In genomic region chr12:12645968-12646367, GRCh38 we compare ENCODE assay signal across 10 cellular contexts. TPM values are rescaled to one million over a fixed set of nuclear protein-coding genes. Genes with fewer than 3 reads are reported as not detected.
DNase-seq lines count a peak whose midpoint lies in the region; ATAC-seq, FAIRE-seq and TF ChIP-seq lines count a peak whose summit lies in the region.
"Not testable (repeated sequence)": the region's sequence is repeated elsewhere in the genome, so short reads cannot be mapped to it uniquely, and the experiment has no call there.
"Had no signal": no experiment of that assay in that cellular context is flagged by ENCODE, and none has a peak within 500 bp of the region (broad histone marks: within the 10 kb centered on the region; RNA-seq: fewer than 3 reads in every experiment).

No MANE protein-coding gene starts in this region.

- TF ChIP-seq POLR2A in GM12891 (IDR thresholded peaks at IDR 0.05; ENCODE audit: low read depth, low read length) = not testable (repeated sequence)

- peak; percentile 74 for ATAC-seq in GM19438 (IDR thresholded peaks at IDR 0.05; ENCODE audit: low read depth, unreplicated experiment)
- peak; percentile 66 for ATAC-seq in HG02623 (IDR thresholded peaks at IDR 0.05; ENCODE audit: unreplicated experiment)
- peak; percentile 85 for ATAC-seq in HG03432 (IDR thresholded peaks at IDR 0.05; ENCODE audit: unreplicated experiment)
- peak; percentile 31 for ATAC-seq in foreskin keratinocyte

- not testable (repeated sequence) for TF ChIP-seq CTCF in foreskin keratinocyte (conservative IDR thresholded peaks at IDR 0.05)

- not testable (repeated sequence) for H3K4me1 Mint-ChIP-seq in T-helper 1 cell treated with Interleukin-12 subunit alpha and Interleukin-12 subunit beta and Interleukin-4 antibody, amounts not matched to agents 30 μg/mL and 1 μg/mL, for 36 hours (ENCODE audit: low read depth); activated naive CD8-positive, alpha-beta T cell (ENCODE audit: low read depth)

- H3K27me3 ChIP-seq in foreskin keratinocyte = not testable (repeated sequence)

- not testable (repeated sequence) for H3K4me1 ChIP-seq in foreskin keratinocyte

- FAIRE-seq in GM12891 (lab: Jason Lieb, UNC) = not testable (repeated sequence)

- H3K9me3 Mint-ChIP-seq in T-helper 1 cell treated with Interleukin-12 subunit alpha and Interleukin-12 subunit beta and Interleukin-4 antibody, amounts not matched to agents 30 μg/mL and 1 μg/mL, for 36 hours = peaks cover 42% of the 10 kb centered on the region
- peaks cover 22% of the 10 kb centered on the region for H3K9me3 Mint-ChIP-seq in activated naive CD8-positive, alpha-beta T cell (ENCODE audit: low read depth)

- not testable (repeated sequence) for H3K27me3 Mint-ChIP-seq in T-helper 1 cell treated with Interleukin-12 subunit alpha and Interleukin-12 subunit beta and Interleukin-4 antibody, amounts not matched to agents 30 μg/mL and 1 μg/mL, for 36 hours (ENCODE audit: low read depth); activated naive CD8-positive, alpha-beta T cell

- peak overlapping the region; percentile 64 for H3K27ac Mint-ChIP-seq in T-helper 1 cell treated with Interleukin-12 subunit alpha and Interleukin-12 subunit beta and Interleukin-4 antibody, amounts not matched to agents 30 μg/mL and 1 μg/mL, for 36 hours
- H3K27ac Mint-ChIP-seq in activated naive CD8-positive, alpha-beta T cell = peak overlapping the region; percentile 46

- H3K4me3 Mint-ChIP-seq in T-helper 1 cell treated with Interleukin-12 subunit alpha and Interleukin-12 subunit beta and Interleukin-4 antibody, amounts not matched to agents 30 μg/mL and 1 μg/mL, for 36 hours; activated naive CD8-positive, alpha-beta T cell: not testable (repeated sequence)

- peaks cover 52% of the 10 kb centered on the region for H3K36me3 Mint-ChIP-seq in T-helper 1 cell treated with Interleukin-12 subunit alpha and Interleukin-12 subunit beta and Interleukin-4 antibody, amounts not matched to agents 30 μg/mL and 1 μg/mL, for 36 hours (ENCODE audit: low read depth)
- H3K36me3 Mint-ChIP-seq in activated naive CD8-positive, alpha-beta T cell = peaks cover 22% of the 10 kb centered on the region

- H3K27ac ChIP-seq in foreskin keratinocyte = not testable (repeated sequence)

- DNase-seq in A172 (ENCODE audit: low spot score) (peak; percentile 6), foreskin keratinocyte (peak in 1 of 2 donors; percentile 12)
- DNase-seq in GM12891 (ENCODE audit: insufficient read length, low spot score) = not testable (repeated sequence)

TF ChIP-seq in GM12891, 5 proteins besides CTCF, POLR2A, EP300 and RAD21:
- TF ChIP-seq POU2F2 (IDR thresholded peaks at IDR 0.05; ENCODE audit: low read depth, low read length) (peak; percentile 43; the same call in 1 of the 2 replicates), PAX5 (IDR thresholded peaks at IDR 0.05; ENCODE audit: insufficient read depth, low read length, severe bottlenecking) (peak; percentile 31)

RNA-seq across cellular contexts. Expression of gene CREBL2, which starts 34.3 kb away (rescaled TPM):
- total RNA-seq in A172 (2014; rRNA removed; shearing (Covaris generic)) = 19.6 and 20.6 TPM in 2 replicates
- 9.9 TPM for polyA plus RNA-seq in GM12891 (2012; ENCODE audit: low read depth, missing spikeins)
- 17.5 and 17.8 TPM in 2 replicates for total RNA-seq in foreskin keratinocyte
- polyA plus RNA-seq in foreskin keratinocyte = 8.3 and 9.4 TPM in 2 replicates

RNA-seq across cellular contexts. Expression of gene GPR19, which starts 50.0 kb away (rescaled TPM):
- 0.57 and 0.84 TPM in 2 replicates for total RNA-seq in A172 (2014; rRNA removed; shearing (Covaris generic))
- 1.4 TPM for polyA plus RNA-seq in GM12891 (2012; ENCODE audit: low read depth, missing spikeins)
- total RNA-seq in foreskin keratinocyte = 0.60 and 0.68 TPM in 2 replicates
- 0.36 and 0.51 TPM in 2 replicates for polyA plus RNA-seq in foreskin keratinocyte
- total RNA-seq: cardiac septum, upper lobe of left lung had no signal

Comparison
In these comparisons a context has a peak if more than half of its experiments do, and no peak if none do; other contexts are left out.
1. ATAC-seq: peak in every context shown above with its lines; median percentile 85 in HG03432; 74 in GM19438; 66 in HG02623; 31 in foreskin keratinocyte.